ENCODE assay signal across 8 cellular contexts in the genomic region with DNA sequence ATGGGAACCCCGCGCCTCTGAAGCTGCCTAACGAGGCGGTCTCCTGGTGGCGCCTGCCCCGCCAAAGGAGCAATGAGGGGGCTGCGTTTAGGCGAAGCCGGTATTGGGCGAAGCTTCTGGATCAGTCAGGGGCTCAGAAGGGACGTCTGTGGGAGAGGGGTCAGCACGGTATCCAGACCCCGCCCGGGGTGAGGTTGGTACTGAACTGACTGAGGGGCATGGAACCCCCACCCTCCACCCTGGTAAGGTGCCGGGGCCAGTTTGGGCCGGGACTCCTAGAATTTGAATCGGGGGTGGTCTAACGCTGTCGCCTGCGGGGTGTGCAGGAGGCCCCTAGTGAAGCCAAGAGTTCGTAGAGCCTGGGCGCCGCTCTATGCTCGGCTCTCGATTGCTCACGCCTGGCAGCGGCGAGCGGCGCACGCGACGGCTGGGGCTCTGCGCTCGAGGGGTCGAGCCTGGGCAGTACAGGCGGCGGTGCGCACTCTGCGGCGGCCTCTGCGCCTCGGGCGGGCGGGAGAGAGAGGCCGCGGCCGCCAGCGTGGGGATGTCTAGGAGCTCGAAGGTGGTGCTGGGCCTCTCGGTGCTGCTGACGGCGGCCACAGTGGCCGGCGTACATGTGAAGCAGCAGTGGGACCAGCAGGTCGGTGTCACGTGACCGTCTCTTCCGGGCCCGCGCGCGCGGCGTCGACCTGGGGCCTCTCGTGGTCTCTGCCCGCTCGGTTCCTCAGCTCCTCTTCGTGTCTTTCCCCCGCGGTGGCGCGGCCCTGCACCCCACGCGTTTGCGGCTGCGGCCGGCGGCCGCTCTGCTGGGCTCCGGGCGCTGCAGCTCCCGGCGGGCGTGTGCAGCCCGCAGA. TPM values are rescaled to one million over a fixed set of nuclear protein-coding genes. Genes with fewer than 3 reads are reported as not detected.
DNase-seq lines count a peak whose midpoint lies in the region; ATAC-seq and TF ChIP-seq lines count a peak whose summit lies in the region.

TSS of gene KAT14 (plus strand) at position 452 of the 854 bp plus-strand sequence. CDS start 4,798 bp downstream, outside the sequence.
A gene with protein sequence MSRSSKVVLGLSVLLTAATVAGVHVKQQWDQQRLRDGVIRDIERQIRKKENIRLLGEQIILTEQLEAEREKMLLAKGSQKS (plus strand): TSS at position 452 of the 854 bp plus-strand sequence. CDS start 93 bp downstream, at position 545.

- H3K27me3 ChIP-seq in trophoblast cell (ENCODE audit: insufficient read depth, low read length) (no peaks in the 10 kb centered on the region), tibial nerve (no peaks in the 10 kb centered on the region)

- H2AFZ ChIP-seq in trophoblast cell (ENCODE audit: insufficient read depth, low read length, poor library complexity) = peak within 1 kb of the TSS; percentile 100

- peak within 1 kb of the TSS; percentile 84 for H3K4me3 Mint-ChIP-seq in activated naive CD8-positive, alpha-beta T cell treated with anti-CD3 and anti-CD28 coated beads, Interleukin-2, amount 50 U/mL, for 24 hours

- WGBS in trophoblast cell (ENCODE audit: extremely low coverage, insufficient coverage, insufficient read length) = no CpG with 5 or more reads among the region's 87 CpGs
- 1% methylated on average over 33 to 60 of the region's 87 CpGs for WGBS in tibial nerve, 2 donors

- peak within 1 kb of the TSS; percentile 97 for H2BK120ac ChIP-seq in trophoblast cell (ENCODE audit: insufficient read depth, low read length, poor library complexity)

- H2BK12ac ChIP-seq in trophoblast cell (ENCODE audit: low read length) = peak within 1 kb of the TSS; percentile 12

- H3K36me3 Mint-ChIP-seq in activated naive CD8-positive, alpha-beta T cell treated with anti-CD3 and anti-CD28 coated beads, Interleukin-2, amount 50 U/mL, for 24 hours (ENCODE audit: low read depth) = peaks cover 16% of the 10 kb centered on the region

- peaks cover 3 to 4% of the 10 kb centered on the region in 2 experiments for H3K36me3 ChIP-seq in trophoblast cell (ENCODE audit: control insufficient read depth in 1 of 2, insufficient read depth in 2 of 2, low read length in 2 of 2)
- peaks cover 0 to 7% (median 0%) of the 10 kb centered on the region in 3 donors for H3K36me3 ChIP-seq in tibial nerve

- peak; percentile 84 for ATAC-seq in HG02623 (IDR thresholded peaks at IDR 0.05; ENCODE audit: unreplicated experiment)
- ATAC-seq in activated naive CD8-positive, alpha-beta T cell treated with anti-CD3 and anti-CD28 coated beads, Interleukin-2, amount 50 U/mL, for 24 hours = peak; percentile 93

- H4K12ac ChIP-seq in trophoblast cell (ENCODE audit: low read depth, low read length) = peak within 1 kb of the TSS; percentile 68

- H4K91ac ChIP-seq in trophoblast cell (ENCODE audit: low read depth, low read length) = peak within 1 kb of the TSS; percentile 93

- peak within 1 kb of the TSS; percentile 98 for H3K18ac ChIP-seq in trophoblast cell (ENCODE audit: low read length)

- peak within 1 kb of the TSS; percentile 95 for H3K4me2 ChIP-seq in trophoblast cell (ENCODE audit: low read length)

- no peak within 1 kb of the TSS for H2AK5ac ChIP-seq in trophoblast cell (ENCODE audit: low read length)

- no peaks in the 10 kb centered on the region for H3K27me3 Mint-ChIP-seq in activated naive CD8-positive, alpha-beta T cell treated with anti-CD3 and anti-CD28 coated beads, Interleukin-2, amount 50 U/mL, for 24 hours

- peak within 1 kb of the TSS; percentile 95 for H2BK5ac ChIP-seq in trophoblast cell (ENCODE audit: low read depth, low read length, poor library complexity)

- H3K9me3 Mint-ChIP-seq in activated naive CD8-positive, alpha-beta T cell treated with anti-CD3 and anti-CD28 coated beads, Interleukin-2, amount 50 U/mL, for 24 hours = no peaks in the 10 kb centered on the region

- no peaks in the 10 kb centered on the region for H3K9me3 ChIP-seq in trophoblast cell (ENCODE audit: insufficient read depth, low read depth, low read length)
- H3K9me3 ChIP-seq in tibial nerve = no peaks in the 10 kb centered on the region

- peak; percentile 92 for DNase-seq in NCI-H1092 treated with DMSO at 0.1 percent for 48 hours (lab: John Stamatoyannopoulos, UW)
- DNase-seq in SW480 (ENCODE audit: low spot score) = peak; percentile 88
- peak; percentile 93 for DNase-seq in activated naive CD8-positive, alpha-beta T cell treated with anti-CD3 and anti-CD28 coated beads, Interleukin-2, amount 50 U/mL, for 24 hours
- peak; percentile 95 for DNase-seq in cardiac septum (ENCODE audit: low spot score)
- DNase-seq in trophoblast cell = peak; percentile 90 to 98
- DNase-seq in tibial nerve (ENCODE audit: low spot score in 2 of 2) = peak; percentile 79 to 85

- H3K4me3 ChIP-seq in trophoblast cell (ENCODE audit: low read depth, low read length) (peak within 1 kb of the TSS; percentile 93), tibial nerve (peak within 1 kb of the TSS; percentile 63 to 89 (median 75))

- H3K4me1 Mint-ChIP-seq in activated naive CD8-positive, alpha-beta T cell treated with anti-CD3 and anti-CD28 coated beads, Interleukin-2, amount 50 U/mL, for 24 hours = peaks cover 41% of the 10 kb centered on the region

- TF ChIP-seq CTCF in GM12873 (IDR thresholded peaks at IDR 0.05; ENCODE audit: insufficient read depth, low read depth, low read length, missing control alignments) = peak; percentile 0
- peak in 2 of 5 experiments; percentile 36 to 59 for TF ChIP-seq CTCF in tibial nerve (IDR thresholded peaks at IDR 0.05)

- H3K4ac ChIP-seq in trophoblast cell (ENCODE audit: low read depth, low read length) = peak within 1 kb of the TSS; percentile 81

- H3K9ac ChIP-seq in trophoblast cell (ENCODE audit: low read length) = peak within 1 kb of the TSS; percentile 96

- peak within 1 kb of the TSS; percentile 96 for H3K14ac ChIP-seq in trophoblast cell (ENCODE audit: low read length)

- H3K27ac ChIP-seq in trophoblast cell (ENCODE audit: low read depth, low read length) (peak within 1 kb of the TSS; percentile 96), tibial nerve (peak within 1 kb of the TSS; percentile 72 to 93 (median 88))

- H3K4me1 ChIP-seq in trophoblast cell (ENCODE audit: control insufficient read depth in 1 of 2, insufficient read depth in 2 of 2, low read length in 2 of 2) (peaks cover 0 to 3% of the 10 kb centered on the region in 2 experiments), tibial nerve (peaks cover 0 to 35% (median 14%) of the 10 kb centered on the region in 4 donors)

- peak within 1 kb of the TSS; percentile 86 for H3K27ac Mint-ChIP-seq in activated naive CD8-positive, alpha-beta T cell treated with anti-CD3 and anti-CD28 coated beads, Interleukin-2, amount 50 U/mL, for 24 hours

- H3K79me1 ChIP-seq in trophoblast cell (ENCODE audit: low read length) = peaks cover 13% of the 10 kb centered on the region

- H3K79me2 ChIP-seq in trophoblast cell (ENCODE audit: control insufficient read depth, insufficient read depth, low read length, poor library complexity) = peaks cover 15% of the 10 kb centered on the region

- TF ChIP-seq POLR2A in tibial nerve (IDR thresholded peaks at IDR 0.05) = peak in 1 of 2 donors; percentile 52

- H4K8ac ChIP-seq in trophoblast cell (ENCODE audit: low read depth, low read length) = peak within 1 kb of the TSS; percentile 99

- H3K23ac ChIP-seq in trophoblast cell (ENCODE audit: low read length) = no peak within 1 kb of the TSS

- peak in 1 of 2 donors; percentile 84 for TF ChIP-seq EP300 in tibial nerve (IDR thresholded peaks at IDR 0.05)

- intact Hi-C loops in cardiac septum (cut with DNase I) = loop anchor here (5.0 kb wide), 2 partner anchors 150 to 170 kb away; partner anchors contain the start of genes MGME1, SNX5 and ZNF133

RNA-seq across cellular contexts. Expression of gene KAT14, which starts in this region (rescaled TPM):
- total RNA-seq in cardiac septum (9.7 TPM), tibial nerve (10 to 100 TPM; 12.2 to 13.8 (median 13.3) TPM)
- 16.9 and 17.9 TPM in 2 replicates for polyA plus RNA-seq in trophoblast cell (2013)

RNA-seq across cellular contexts. Expression of the second gene that starts in this region (rescaled TPM):
- total RNA-seq in cardiac septum = 11.0 TPM
- polyA plus RNA-seq in trophoblast cell (2013) = 12.2 and 12.9 TPM in 2 replicates
- total RNA-seq in tibial nerve = 10 to 100 TPM in 2 of 4 donors, 1 to 10 TPM in 2; 5.1 to 17.4 (median 11.0) TPM

Comparison
In these comparisons a context has a peak if more than half of its experiments do, and no peak if none do; other contexts are left out.
1. Peak in every context shown above with its lines: DNase-seq, ATAC-seq, H3K4me3 ChIP-seq and H3K27ac ChIP-seq.